In the genomic region with DNA sequence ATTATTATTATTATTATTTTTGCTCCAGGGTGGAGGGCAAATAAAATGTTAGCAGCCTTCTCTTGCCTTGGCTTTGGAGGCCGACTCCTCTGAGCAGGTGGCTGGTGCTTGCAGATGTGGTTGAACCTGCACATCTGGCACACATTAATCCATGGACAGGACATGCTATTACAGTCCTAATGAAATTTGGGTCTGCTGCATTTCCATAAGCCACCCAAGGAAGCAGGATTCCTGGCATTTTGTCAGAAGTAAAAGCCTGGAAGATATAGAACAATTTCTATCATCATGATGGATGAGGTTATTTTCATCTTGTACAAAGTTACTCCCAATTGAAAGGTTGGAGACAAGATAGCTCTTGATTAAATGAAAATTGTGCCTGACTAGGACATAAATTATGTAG, we compare ENCODE assay signal across 31 cellular contexts.
DNase-seq lines count a peak whose midpoint lies in the region; ATAC-seq and TF ChIP-seq lines count a peak whose summit lies in the region.
"Had no signal": no experiment of that assay in that cellular context is flagged by ENCODE, and none has a peak within 500 bp of the region (broad histone marks: within the 10 kb centered on the region; RNA-seq: fewer than 3 reads in every experiment).

No MANE protein-coding gene starts in this region.

- no peak for TF ChIP-seq CTCF in SK-N-SH (IDR thresholded peaks at IDR 0.05)
- no peak for TF ChIP-seq CTCF in esophagus muscularis mucosa (IDR thresholded peaks at IDR 0.05)

- CTCF ChIA-PET in SK-N-SH (lab: Yijun Ruan, JAX) = interaction anchor here (1.0 kb wide), 1 partner anchor 189 kb away, joined by 3 read pairs; no protein-coding TSS in a partner anchor

- intact Hi-C loops in esophagus muscularis mucosa (cut with DNase I) = no loop called here

- no peaks in the 10 kb centered on the region for H3K79me2 ChIP-seq in SK-N-SH (ENCODE audit: insufficient read depth)

- TF ChIP-seq EP300 in SK-N-SH (IDR thresholded peaks at IDR 0.05; ENCODE audit: borderline replicate concordance in 1 of 2, low read depth in 1 of 2, low read length in 1 of 2) = peak in 1 of 2 experiments; percentile 64; a peak in 1 of 4 replicates
- no peak for TF ChIP-seq EP300 in esophagus muscularis mucosa (IDR thresholded peaks at IDR 0.05)

- no peak overlapping the region for H3K4me2 ChIP-seq in SK-N-SH
- H3K4me2 ChIP-seq: A549; BLaER1; BLaER1 treated with 17β-estradiol and CSF1 and Interleukin-3, amounts not matched to agents 10 nM and 100 nM had no signal

- H3K36me3 ChIP-seq in SK-N-SH (replicated peaks in 1 of 2; ENCODE audit: control insufficient read depth in 1 of 2, insufficient read depth in 2 of 2, low read length in 1 of 2) = no peaks in the 10 kb centered on the region
- no peaks in the 10 kb centered on the region for H3K36me3 ChIP-seq in esophagus muscularis mucosa
- H3K36me3 ChIP-seq: BE2C; BLaER1; BLaER1 treated with 17β-estradiol and CSF1 and Interleukin-3, amounts not matched to agents 10 nM and 100 nM had no signal

- no peak for TF ChIP-seq RAD21 in SK-N-SH (IDR thresholded peaks at IDR 0.05; ENCODE audit: low read length)

- ATAC-seq in SK-N-SH treated with all-trans-retinoic acid at 6 μM for 48 hours (no peak), HG02759 (IDR thresholded peaks at IDR 0.05; ENCODE audit: unreplicated experiment) (no peak)
- ATAC-seq: A549; CD8-positive, alpha-beta T cell had no signal

- WGBS in SK-N-SH (ENCODE audit: low lambda C conversion rate) = 0% methylated on average over 1 of the region's 1 CpG
- 53% methylated on average over 1 of the region's 1 CpG for WGBS in esophagus muscularis mucosa

- H3K27ac ChIP-seq in SK-N-SH (ENCODE audit: low read depth in 2 of 2, low read length in 1 of 2) = no peak overlapping the region
- H3K27ac ChIP-seq in esophagus muscularis mucosa (replicated peaks in 1 of 4) = no peak overlapping the region
- H3K27ac ChIP-seq: 22Rv1; A549; BLaER1; BLaER1 treated with 17β-estradiol and CSF1 and Interleukin-3, amounts not matched to agents 10 nM and 100 nM; C4-2B had no signal

- H3K4me1 ChIP-seq in SK-N-SH (ENCODE audit: control insufficient read depth in 1 of 2, insufficient read depth in 2 of 2, low read depth in 1 of 2, low read length in 1 of 2) = peaks cover 0 to 4% of the 10 kb centered on the region in 2 experiments; a peak in 2 of 4 replicates
- no peaks in the 10 kb centered on the region for H3K4me1 ChIP-seq in esophagus muscularis mucosa
- H3K4me1 ChIP-seq: A549, BE2C, Caco-2 had no signal

- H3F3A ChIP-seq in SK-N-SH (replicated peaks; ENCODE audit: insufficient read depth) = no peaks in the 10 kb centered on the region

- peaks cover 6% of the 10 kb centered on the region; the same call in 1 of the 2 replicates for H3K9me3 ChIP-seq in SK-N-SH
- no peaks in the 10 kb centered on the region for H3K9me3 ChIP-seq in esophagus muscularis mucosa
- H3K9me3 ChIP-seq: A549, BE2C, BLaER1 had no signal

- H3K9me2 ChIP-seq in SK-N-SH = no peaks in the 10 kb centered on the region

- H3K27me3 ChIP-seq in SK-N-SH (ENCODE audit: insufficient read depth) (no peaks in the 10 kb centered on the region), esophagus muscularis mucosa (no peaks in the 10 kb centered on the region)
- H3K27me3 ChIP-seq: BE2C; BLaER1; BLaER1 treated with 17β-estradiol and CSF1 and Interleukin-3, amounts not matched to agents 10 nM and 100 nM had no signal

- H3K4me3 ChIP-seq in SK-N-SH (ENCODE audit: low read depth in 2 of 2, low read length in 1 of 2) = no peak overlapping the region
- no peak overlapping the region for H3K4me3 ChIP-seq in esophagus muscularis mucosa
- H3K4me3 ChIP-seq: A549; BLaER1; BLaER1 treated with 17β-estradiol and CSF1 and Interleukin-3, amounts not matched to agents 10 nM and 100 nM had no signal

- no peaks in the 10 kb centered on the region for H4K20me1 ChIP-seq in SK-N-SH (ENCODE audit: insufficient read depth)
- H4K20me1 ChIP-seq: BLaER1; BLaER1 treated with 17β-estradiol and CSF1 and Interleukin-3, amounts not matched to agents 10 nM and 100 nM had no signal

- H2AFZ ChIP-seq in SK-N-SH (ENCODE audit: low read depth) = no peak overlapping the region

- H3K9ac ChIP-seq in SK-N-SH = no peak overlapping the region
- H3K9ac ChIP-seq: BLaER1; BLaER1 treated with 17β-estradiol and CSF1 and Interleukin-3, amounts not matched to agents 10 nM and 100 nM had no signal

- DNase-seq in SK-N-SH (peak; percentile 70), esophagus muscularis mucosa (ENCODE audit: extremely low spot score) (peak; percentile 47), SKM-1 (lab: John Stamatoyannopoulos, UW; ENCODE audit: unreplicated experiment) (no peak), NCI-H1105 treated with DMSO at 0.1 percent for 48 hours (lab: John Stamatoyannopoulos, UW) (no peak)
- DNase-seq: 8988T; ACHN; AML-193; BE2C; C1 segment of cervical spinal cord; Caco-2; Calu3; CD4-positive, alpha-beta memory T cell; CD4-positive, alpha-beta T cell; CD4-positive, CD25-positive, alpha-beta regulatory T cell; CD8-positive, alpha-beta memory T cell; CD8-positive, alpha-beta T cell; COR-L47; DMS 273 treated with DMSO at 0.1 percent for 48 hours; DMS153; DMS53; DMS79; DMS79 treated with DMSO at 0.1 percent for 48 hours; DND-41; EL had no signal

- POLR2A ChIA-PET in SK-N-SH (lab: Yijun Ruan, JAX) = no interaction called here

- no peak for TF ChIP-seq POLR2A in esophagus muscularis mucosa (IDR thresholded peaks at IDR 0.05; ENCODE audit: low read depth)

TF ChIP-seq in SK-N-SH, 30 proteins besides CTCF, POLR2A, EP300 and RAD21 (continues in another document):
- TF ChIP-seq, protein P1, sequence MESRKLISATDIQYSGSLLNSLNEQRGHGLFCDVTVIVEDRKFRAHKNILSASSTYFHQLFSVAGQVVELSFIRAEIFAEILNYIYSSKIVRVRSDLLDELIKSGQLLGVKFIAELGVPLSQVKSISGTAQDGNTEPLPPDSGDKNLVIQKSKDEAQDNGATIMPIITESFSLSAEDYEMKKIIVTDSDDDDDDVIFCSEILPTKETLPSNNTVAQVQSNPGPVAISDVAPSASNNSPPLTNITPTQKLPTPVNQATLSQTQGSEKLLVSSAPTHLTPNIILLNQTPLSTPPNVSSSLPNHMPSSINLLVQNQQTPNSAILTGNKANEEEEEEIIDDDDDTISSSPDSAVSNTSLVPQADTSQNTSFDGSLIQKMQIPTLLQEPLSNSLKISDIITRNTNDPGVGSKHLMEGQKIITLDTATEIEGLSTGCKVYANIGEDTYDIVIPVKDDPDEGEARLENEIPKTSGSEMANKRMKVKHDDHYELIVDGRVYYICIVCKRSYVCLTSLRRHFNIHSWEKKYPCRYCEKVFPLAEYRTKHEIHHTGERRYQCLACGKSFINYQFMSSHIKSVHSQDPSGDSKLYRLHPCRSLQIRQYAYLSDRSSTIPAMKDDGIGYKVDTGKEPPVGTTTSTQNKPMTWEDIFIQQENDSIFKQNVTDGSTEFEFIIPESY (IDR thresholded peaks at IDR 0.05; ENCODE audit: borderline replicate concordance, low read depth) = no peak
- TF ChIP-seq PBX3 (IDR thresholded peaks at IDR 0.05) (no peak), TEAD4 (IDR thresholded peaks at IDR 0.05; ENCODE audit: borderline replicate concordance, insufficient read depth) (no peak), MXI1 (IDR thresholded peaks at IDR 0.05; ENCODE audit: low read depth, low read length) (no peak), FOXJ3 (CRISPR knock-in tag; IDR thresholded peaks at IDR 0.05) (no peak), TCF12 (IDR thresholded peaks at IDR 0.05) (peak; percentile 20; the same call in 1 of the 2 replicates)

TF ChIP-seq in SK-N-SH treated with all-trans-retinoic acid at 6 μM for 48 hours, 23 proteins besides CTCF, POLR2A, EP300 and RAD21:
- TF ChIP-seq TCF4 (CRISPR knock-in tag; IDR thresholded peaks at IDR 0.05; ENCODE audit: borderline replicate concordance) (peak; percentile 77; the same call in 1 of the 2 replicates), ESRRG (CRISPR knock-in tag; IDR thresholded peaks at IDR 0.05) (no peak), PATZ1 (CRISPR knock-in tag; IDR thresholded peaks at IDR 0.05; ENCODE audit: borderline replicate concordance) (no peak)

Comparison
In these comparisons a context has a peak if more than half of its experiments do, and no peak if none do; other contexts are left out.
1. DNase-seq: peak in SK-N-SH (single experiment) and esophagus muscularis mucosa (single experiment); none in SKM-1 (single experiment) and NCI-H1105 treated with DMSO at 0.1 percent for 48 hours (single experiment).